8 cellular contexts compared by ENCODE assay signal in genomic region chr15:70826634-70827033, GRCh38. TPM values are rescaled to one million over a fixed set of nuclear protein-coding genes. Genes with fewer than 3 reads are reported as not detected.
DNase-seq lines count a peak whose midpoint lies in the region; ATAC-seq and TF ChIP-seq lines count a peak whose summit lies in the region.
"Had no signal": no experiment of that assay in that cellular context is flagged by ENCODE, and none has a peak within 500 bp of the region (broad histone marks: within the 10 kb centered on the region; RNA-seq: fewer than 3 reads in every experiment).

No MANE protein-coding gene starts in this region.

- intact Hi-C loops in IMR-90 (cut with micrococcal nuclease) (loop anchor here (5.0 kb wide), 1 partner anchor 66 kb away; the partner anchor contains the start of genes LRRC49 and THAP10), adrenal gland (cut with DNase I) (loop anchor here in 1 of 2 donors (5.0 kb wide), 1 partner anchor 46 kb away; no protein-coding TSS in a partner anchor), right cardiac atrium (cut with DNase I) (loop anchor here (5.0 to 10.0 kb wide), 3 partner anchors 48 to 62 kb away; partner anchors contain the start of gene UACA (in 1 of the 4)), upper lobe of right lung (cut with DNase I) (no loop called here)

- TF ChIP-seq RAD21 in IMR-90 (IDR thresholded peaks at IDR 0.05; ENCODE audit: low read length): no peak

- H2AK5ac ChIP-seq in IMR-90 (ENCODE audit: low read depth, low read length): peak overlapping the region; percentile 1; the same call in 1 of the 2 replicates

- TF ChIP-seq CTCF in IMR-90 (conservative IDR thresholded peaks at IDR 0.05; ENCODE audit: low read depth, low read length): no peak
- TF ChIP-seq CTCF in adrenal gland (IDR thresholded peaks at IDR 0.05): no peak
- no peak for TF ChIP-seq CTCF in upper lobe of right lung (IDR thresholded peaks at IDR 0.05)
- TF ChIP-seq CTCF in endodermal cell (conservative IDR thresholded peaks at IDR 0.05): no peak

- H3K9me3 Mint-ChIP-seq in endodermal cell: no peaks in the 10 kb centered on the region
- H3K9me3 Mint-ChIP-seq: T-helper 1 cell treated with Interleukin-12 subunit alpha and Interleukin-12 subunit beta and Interleukin-4 antibody, amounts not matched to agents 30 μg/mL and 1 μg/mL, for 36 hours had no signal

- H3K4me3 Mint-ChIP-seq in endodermal cell: no peak overlapping the region
- H3K4me3 Mint-ChIP-seq: T-helper 1 cell treated with Interleukin-12 subunit alpha and Interleukin-12 subunit beta and Interleukin-4 antibody, amounts not matched to agents 30 μg/mL and 1 μg/mL, for 36 hours had no signal

- CTCF ChIA-PET in IMR-90 (lab: Yijun Ruan, JAX): interaction anchor here (1.1 to 3.3 kb wide), 3 partner anchors 15 to 48 kb away, joined by 3 to 28 read pairs (median 6); no protein-coding TSS in a partner anchor

- H2AFZ ChIP-seq in IMR-90 (replicated peaks; ENCODE audit: low read length, poor library complexity): no peak overlapping the region

- H3K9ac ChIP-seq in IMR-90 (ENCODE audit: low read depth, low read length): no peak overlapping the region; the same call in 1 of the 2 replicates
- H3K9ac ChIP-seq in endodermal cell (ENCODE audit: extremely low read depth, low read length, poor library complexity, severe bottlenecking): no peak overlapping the region

- no peak overlapping the region for H4K5ac ChIP-seq in IMR-90 (ENCODE audit: low read depth, low read length)

- peak overlapping the region in 1 of 2 experiments; percentile 72 for H4K8ac ChIP-seq in IMR-90 (ENCODE audit: low read depth in 2 of 2, low read length in 2 of 2)

- H2BK5ac ChIP-seq in IMR-90 (ENCODE audit: low read depth, low read length, poor library complexity, severe bottlenecking): peak overlapping the region; percentile 25

- POLR2A ChIA-PET in IMR-90 (lab: Charles Lee; ENCODE audit: unreplicated experiment): no interaction called here

- H3K27ac ChIP-seq in IMR-90 (ENCODE audit: insufficient read depth, low read length) (no peak overlapping the region), adrenal gland (no peak overlapping the region), right cardiac atrium (ENCODE audit: low read length) (no peak overlapping the region), upper lobe of right lung (no peak overlapping the region), endodermal cell (ENCODE audit: low read depth, low read length) (no peak overlapping the region)

- H2AK9ac ChIP-seq in IMR-90 (replicated peaks; ENCODE audit: low read depth, low read length, poor library complexity): no peak overlapping the region

- H3K79me1 ChIP-seq in IMR-90 (ENCODE audit: low read depth in 1 of 2, low read length in 2 of 2): peaks cover 17 to 37% of the 10 kb centered on the region in 2 experiments

- H3K14ac ChIP-seq in IMR-90 (replicated peaks; ENCODE audit: low read depth, low read length): peak overlapping the region; percentile 57; the same call in 1 of the 2 replicates

- H2BK15ac ChIP-seq in IMR-90 (ENCODE audit: low read depth, low read length): peak overlapping the region; percentile 41; the same call in 1 of the 3 replicates

- H3K36me3 ChIP-seq in IMR-90 (ENCODE audit: control insufficient read depth, insufficient read depth, low read length) (peaks cover 12% of the 10 kb centered on the region), adrenal gland (replicated peaks in 1 of 2) (peaks cover 0 to 1% of the 10 kb centered on the region in 2 donors), upper lobe of right lung (no peaks in the 10 kb centered on the region), endodermal cell (ENCODE audit: control insufficient read depth, insufficient read depth, low read length) (peaks cover 3% of the 10 kb centered on the region)

- H3K4me1 ChIP-seq in IMR-90 (ENCODE audit: control insufficient read depth, insufficient read depth, low read length): peaks cover 2% of the 10 kb centered on the region
- H3K4me1 ChIP-seq in adrenal gland (replicated peaks in 1 of 2): peaks cover 0 to 5% of the 10 kb centered on the region in 2 donors
- no peaks in the 10 kb centered on the region for H3K4me1 ChIP-seq in right cardiac atrium (ENCODE audit: control insufficient read depth, insufficient read depth, low read length)
- peaks cover 8% of the 10 kb centered on the region for H3K4me1 ChIP-seq in upper lobe of right lung
- no peaks in the 10 kb centered on the region for H3K4me1 ChIP-seq in endodermal cell (ENCODE audit: control insufficient read depth, insufficient read depth, low read length)

- no TSS peak for BruUV-seq in IMR-90 (replicated peaks; lab: Mats Ljungman, UMichigan)

- peak overlapping the region; percentile 35 for H3K4ac ChIP-seq in IMR-90 (ENCODE audit: low read depth, low read length)

- H2BK20ac ChIP-seq in IMR-90 (ENCODE audit: low read depth, low read length): peak overlapping the region; percentile 11; the same call in 1 of the 2 replicates

- H3K9me1 ChIP-seq in IMR-90 (ENCODE audit: insufficient read depth, low read length): peaks cover 10% of the 10 kb centered on the region

- peak overlapping the region; percentile 61 for H4K91ac ChIP-seq in IMR-90 (ENCODE audit: insufficient read depth, low read depth, low read length)

- H3K18ac ChIP-seq in IMR-90 (ENCODE audit: low read depth, low read length): no peak overlapping the region; the same call in 1 of the 2 replicates

- no peak overlapping the region for H3K4me2 ChIP-seq in IMR-90 (ENCODE audit: low read depth, low read length)

- H3K9me3 ChIP-seq in IMR-90 (ENCODE audit: control insufficient read depth, insufficient read depth, low read length) (no peaks in the 10 kb centered on the region), adrenal gland (replicated peaks in 1 of 3) (no peaks in the 10 kb centered on the region), right cardiac atrium (ENCODE audit: control insufficient read depth, low read length) (no peaks in the 10 kb centered on the region), upper lobe of right lung (no peaks in the 10 kb centered on the region), endodermal cell (ENCODE audit: control insufficient read depth, low read length) (no peaks in the 10 kb centered on the region)

- dilution Hi-C loops in IMR-90 (cut with HindIII; ENCODE audit: low sequenced_read_pairs, unreplicated experiment): no loop called here

- peaks cover 9% of the 10 kb centered on the region for H3K4me1 Mint-ChIP-seq in endodermal cell

- H3K4me3 ChIP-seq in IMR-90 (ENCODE audit: insufficient read depth, low read depth, low read length) (no peak overlapping the region), adrenal gland (no peak overlapping the region), right cardiac atrium (ENCODE audit: low read length) (no peak overlapping the region), upper lobe of right lung (no peak overlapping the region), endodermal cell (ENCODE audit: low read length) (no peak overlapping the region)

- peak overlapping the region; percentile 22; the same call in 1 of the 2 replicates for H2BK120ac ChIP-seq in IMR-90 (ENCODE audit: low read depth, low read length)

- H3K27me3 ChIP-seq in IMR-90 (ENCODE audit: control insufficient read depth, insufficient read depth, low read length) (no peaks in the 10 kb centered on the region), adrenal gland (no peaks in the 10 kb centered on the region), right cardiac atrium (ENCODE audit: control insufficient read depth, insufficient read depth) (no peaks in the 10 kb centered on the region), upper lobe of right lung (no peaks in the 10 kb centered on the region), endodermal cell (ENCODE audit: control insufficient read depth, insufficient read depth, low read length, poor library complexity, severe bottlenecking) (no peaks in the 10 kb centered on the region)

- in situ Hi-C loops in IMR-90 (cut with MboI; ENCODE audit: low sequenced_read_pairs): loop anchor here (10.0 kb wide), 1 partner anchor 48 kb away; no protein-coding TSS in a partner anchor

- peaks cover 5% of the 10 kb centered on the region for H3K36me3 Mint-ChIP-seq in endodermal cell (ENCODE audit: low read depth)

- WGBS in IMR-90 (ENCODE audit: extremely low coverage in 2 of 2, insufficient read length in 1 of 2), 2 experiments: no CpG with 5 or more reads among the region's 3 CpGs
- 30 to 38% (median 34%) methylated on average over 2 to 3 of the region's 3 CpGs for WGBS in adrenal gland, 4 donors
- WGBS in right cardiac atrium: 43% methylated on average over 3 of the region's 3 CpGs
- 86 to 88% methylated on average over 2 to 3 of the region's 3 CpGs for WGBS in endodermal cell (ENCODE audit: insufficient coverage in 1 of 2, insufficient read length in 1 of 2), 2 experiments

- TF ChIP-seq POLR2A in IMR-90 (IDR thresholded peaks at IDR 0.05; ENCODE audit: low read depth, low read length) (no peak), adrenal gland (IDR thresholded peaks at IDR 0.05) (no peak)

- H3K56ac ChIP-seq in IMR-90 (ENCODE audit: extremely low read depth, insufficient read depth, low read length): 0 out of 2 replicates have a peak overlapping the region, but pooled peaks have one; percentile 26

- H4K20me1 ChIP-seq in IMR-90 (ENCODE audit: insufficient read depth, low read length): no peaks in the 10 kb centered on the region

- H3K27me3 Mint-ChIP-seq in endodermal cell (ENCODE audit: insufficient read depth): no peaks in the 10 kb centered on the region

- peak; percentile 74 for DNase-seq in IMR-90
- peak in 5 of 7 donors; percentile 25 to 53 (median 28) for DNase-seq in adrenal gland
- DNase-seq in right cardiac atrium: peak in 2 of 3 donors; percentile 66 to 79
- DNase-seq in upper lobe of right lung: no peak
- no peak for DNase-seq in cerebellar cortex (ENCODE audit: low spot score)
- no peak for DNase-seq in endodermal cell

- H3K27ac Mint-ChIP-seq in endodermal cell: no peak overlapping the region
- H3K27ac Mint-ChIP-seq: T-helper 1 cell treated with Interleukin-12 subunit alpha and Interleukin-12 subunit beta and Interleukin-4 antibody, amounts not matched to agents 30 μg/mL and 1 μg/mL, for 36 hours had no signal

- peak; percentile 80 for ATAC-seq in IMR-90 (ENCODE audit: low read depth)
- peak; percentile 83 to 87 for ATAC-seq in right cardiac atrium
- ATAC-seq in upper lobe of right lung: peak; percentile 80
- no peak for ATAC-seq in GM19397 (IDR thresholded peaks at IDR 0.05; ENCODE audit: unreplicated experiment)

- peak overlapping the region; percentile 19 for H3K23ac ChIP-seq in IMR-90 (ENCODE audit: low read depth, low read length)

TF ChIP-seq in IMR-90, 13 proteins besides CTCF, POLR2A, EP300 and RAD21 (continues in another document):
- TF ChIP-seq RCOR1 (IDR thresholded peaks at IDR 0.05; ENCODE audit: insufficient replicate concordance, low read length): no peak

RNA-seq across cellular contexts. Expression of gene LARP6, which starts 27.3 kb away (rescaled TPM):
- total RNA-seq in IMR-90 (2012; rRNA removed) (36.4 and 78.3 TPM in 2 replicates), adrenal gland (10 to 100 TPM in 3 of 8 donors, 1 to 10 TPM in 5; 6.2 to 36.5 (median 9.6) TPM), right cardiac atrium (10 to 100 TPM; 34.1 to 44.0 (median 38.8) TPM), upper lobe of right lung (6.2 TPM), endodermal cell (10 to 100 TPM; 24.0 to 24.9 TPM)
- polyA plus RNA-seq in IMR-90 (2012; rRNA removed) (135 and 146 TPM in 2 replicates), adrenal gland (10 to 100 TPM in 2 of 3 donors, 1 to 10 TPM in 1; 8.1 to 25.0 (median 12.3) TPM), right cardiac atrium (32.3 TPM)
- polyA plus RNA-seq in IMR-90 (2012; cell fraction: cytosol; rRNA removed): 160 and 262 TPM in 2 replicates
- polyA plus RNA-seq in IMR-90 (2012; cell fraction: nucleus; rRNA removed; ENCODE audit: low replicate concordance): 56.0 and 108 TPM in 2 replicates
- 14.4 TPM for polyA plus RNA-seq in endodermal cell (2013, experiment 1 of 2)
- 11.8 TPM for polyA plus RNA-seq in endodermal cell (2013, experiment 2 of 2)

Comparison
In these comparisons a context has a peak if more than half of its experiments do, and no peak if none do; other contexts are left out.
1. DNase-seq: peak in IMR-90 (single experiment), adrenal gland (5 of 7) and right cardiac atrium (2 of 3); none in upper lobe of right lung (single experiment), cerebellar cortex (single experiment) and endodermal cell (single experiment).